In genomic region chr16:29745853-29746345, GRCh38 we compare ENCODE assay signal across 8 cellular contexts. TPM values are rescaled to one million over a fixed set of nuclear protein-coding genes. Genes with fewer than 3 reads are reported as not detected.
DNase-seq lines count a peak whose midpoint lies in the region; ATAC-seq, FAIRE-seq and TF ChIP-seq lines count a peak whose summit lies in the region.

Gene C16orf54, minus strand, starts transcription at chr16:29745990. Its CDS starts 1,039 bp downstream, at chr16:29744951.

- TF ChIP-seq CTCF in endothelial cell (IDR thresholded peaks at IDR 0.05; ENCODE audit: unreplicated experiment), result no peak

- H3K9me3 Mint-ChIP-seq in endothelial cell (ENCODE audit: unreplicated experiment), result no peaks in the 10 kb centered on the region

- H3K27me3 Mint-ChIP-seq in endothelial cell (ENCODE audit: unreplicated experiment), result peaks cover 5% of the 10 kb centered on the region

- ATAC-seq in GM19328 (IDR thresholded peaks at IDR 0.05; ENCODE audit: unreplicated experiment), result peak; percentile 63
- ATAC-seq in HG03565 (IDR thresholded peaks at IDR 0.05; ENCODE audit: unreplicated experiment), result peak; percentile 64

- no peaks in the 10 kb centered on the region for H3K4me1 Mint-ChIP-seq in endothelial cell (ENCODE audit: unreplicated experiment)

- FAIRE-seq in urothelium cell line (lab: Jason Lieb, UNC), result no peak

- H3K36me3 Mint-ChIP-seq in endothelial cell (ENCODE audit: low read depth, unreplicated experiment), result peaks cover 4% of the 10 kb centered on the region

- no peak within 1 kb of the TSS for H3K27ac Mint-ChIP-seq in endothelial cell (ENCODE audit: unreplicated experiment)

- DNase-seq in activated CD4-positive, alpha-beta T cell treated with anti-CD3 and anti-CD28 coated beads for 4 hours, result peak; percentile 75 to 83
- DNase-seq in endothelial cell (ENCODE audit: low spot score) (no peak), NCI-H345 (lab: John Stamatoyannopoulos, UW) (no peak), cerebellar cortex (ENCODE audit: low spot score) (no peak), urothelium cell line (ENCODE audit: low spot score) (no peak)
- peak; percentile 74 to 80 (median 78) for DNase-seq in stimulated activated CD4-positive, alpha-beta T cell treated with anti-CD3 and anti-CD28 coated beads, Interleukin-12 subunit alpha, Interleukin-12 subunit beta, amount 100 ng/mL, for 48 hours (ENCODE audit: low read depth in 2 of 3, low spot score in 1 of 3)

- H3K4me3 Mint-ChIP-seq in endothelial cell (ENCODE audit: unreplicated experiment), result peak within 1 kb of the TSS; percentile 37

RNA-seq across cellular contexts. Expression of gene C16orf54, which starts in this region (rescaled TPM):
- total RNA-seq in endothelial cell (ENCODE audit: unreplicated experiment), result not detected

Comparison
In these comparisons a context has a peak if more than half of its experiments do, and no peak if none do; other contexts are left out.
1. DNase-seq: peak in activated CD4-positive, alpha-beta T cell treated with anti-CD3 and anti-CD28 coated beads for 4 hours (2 of 2) and stimulated activated CD4-positive, alpha-beta T cell treated with anti-CD3 and anti-CD28 coated beads, Interleukin-12 subunit alpha, Interleukin-12 subunit beta, amount 100 ng/mL, for 48 hours (3 of 3); none in endothelial cell (single experiment), NCI-H345 (single experiment), cerebellar cortex (single experiment) and urothelium cell line (single experiment).